ENCODE assay signal across 8 cellular contexts in genomic region chr3:177201707-177202397, GRCh38. TPM values are rescaled to one million over a fixed set of nuclear protein-coding genes. Genes with fewer than 3 reads are reported as not detected.
DNase-seq lines count a peak whose midpoint lies in the region; ATAC-seq and TF ChIP-seq lines count a peak whose summit lies in the region.

No MANE protein-coding gene starts in this region.

- H3K27me3 Mint-ChIP-seq in T-cell = no peaks in the 10 kb centered on the region

- CTCF ChIA-PET in T-cell (lab: Charles Lee) = interaction anchor here (0.5 to 1.2 kb wide), 3 partner anchors 116 to 883 kb away, joined by 4 to 13 read pairs (median 4); no protein-coding TSS in a partner anchor

- no peak overlapping the region for H3K4me3 ChIP-seq in subcutaneous abdominal adipose tissue (ENCODE audit: low read depth in 1 of 5, low read length in 5 of 5)
- H3K4me3 ChIP-seq in BE2C (ENCODE audit: low read depth, low read length) = no peak overlapping the region
- no peak overlapping the region for H3K4me3 ChIP-seq in adrenal gland

- ATAC-seq in GM19043 (IDR thresholded peaks at IDR 0.05; ENCODE audit: low read depth, unreplicated experiment) (peak; percentile 74), HG03095 (IDR thresholded peaks at IDR 0.05; ENCODE audit: unreplicated experiment) (peak; percentile 77), T-cell (replicated peaks in 1 of 4) (peak; percentile 47 to 64 (median 54))

- peak overlapping the region; percentile 95 for H3K27ac Mint-ChIP-seq in T-cell

- no peak overlapping the region for H3K9ac ChIP-seq in subcutaneous abdominal adipose tissue (ENCODE audit: low read length in 5 of 5)

- DNase-seq in T-cell = peak in 33 of 34 experiments; percentile 21 to 78 (median 53)
- DNase-seq in effector CD4-positive, alpha-beta T cell = peak; percentile 33
- DNase-seq in BE2C = no peak
- no peak for DNase-seq in ecto neural progenitor cell (ENCODE audit: low spot score)
- DNase-seq in adrenal gland = no peak

- H3K4me3 Mint-ChIP-seq in T-cell = peak overlapping the region; percentile 56 to 70 (median 63)

- POLR2A ChIA-PET in T-cell (lab: Charles Lee) = interaction anchor here (0.6 to 1.5 kb wide), 3 partner anchors 158 to 1177 kb away, joined by 3 to 5 read pairs (median 4); no protein-coding TSS in a partner anchor

- intact Hi-C loops in adrenal gland (cut with DNase I) = loop anchor here in 1 of 2 donors (10.0 kb wide), 1 partner anchor 123 kb away; no protein-coding TSS in a partner anchor

- peaks cover 35 to 47% (median 44%) of the 10 kb centered on the region in 3 donors for H3K4me1 Mint-ChIP-seq in T-cell

- H3K4me1 ChIP-seq in subcutaneous abdominal adipose tissue (ENCODE audit: control insufficient read depth in 5 of 5, insufficient read depth in 5 of 5, low read length in 5 of 5) (peaks cover 0 to 25% (median 17%) of the 10 kb centered on the region in 5 donors), BE2C (peaks cover 8% of the 10 kb centered on the region; the same call in 1 of the 2 replicates), adrenal gland (replicated peaks in 1 of 2) (peaks cover 7 to 14% of the 10 kb centered on the region in 2 donors)

- no peak for TF ChIP-seq POLR2A in adrenal gland (IDR thresholded peaks at IDR 0.05)

- no peaks in the 10 kb centered on the region for H3K36me3 Mint-ChIP-seq in T-cell

- H3K27me3 ChIP-seq in subcutaneous abdominal adipose tissue (ENCODE audit: control insufficient read depth in 5 of 5, insufficient read depth in 4 of 5, low read length in 5 of 5) (no peaks in the 10 kb centered on the region), BE2C (no peaks in the 10 kb centered on the region), adrenal gland (no peaks in the 10 kb centered on the region)

- H3K9me3 ChIP-seq in subcutaneous abdominal adipose tissue (ENCODE audit: control insufficient read depth in 5 of 5, low read length in 5 of 5) (no peaks in the 10 kb centered on the region), BE2C (peaks cover 6% of the 10 kb centered on the region), adrenal gland (replicated peaks in 1 of 3) (no peaks in the 10 kb centered on the region)

- H3K27ac ChIP-seq in subcutaneous abdominal adipose tissue (ENCODE audit: low read depth, low read length) (peak overlapping the region; percentile 35), adrenal gland (no peak overlapping the region)

- 78 to 86% (median 80%) methylated on average over 8 of the region's 8 CpGs for WGBS in adrenal gland, 4 donors

- no peaks in the 10 kb centered on the region for H3K36me3 ChIP-seq in subcutaneous abdominal adipose tissue (ENCODE audit: control insufficient read depth in 5 of 5, insufficient read depth in 5 of 5, low read length in 5 of 5)
- no peaks in the 10 kb centered on the region for H3K36me3 ChIP-seq in BE2C
- H3K36me3 ChIP-seq in adrenal gland (replicated peaks in 1 of 2) = no peaks in the 10 kb centered on the region

- H3K9me3 Mint-ChIP-seq in T-cell = no peaks in the 10 kb centered on the region

- no peak for TF ChIP-seq CTCF in BE2C (IDR thresholded peaks at IDR 0.05; ENCODE audit: low read depth, low read length)
- no peak for TF ChIP-seq CTCF in adrenal gland (IDR thresholded peaks at IDR 0.05)

RNA-seq across cellular contexts. Expression of gene TBL1XR1, which starts 4.6 kb away (rescaled TPM):
- total RNA-seq in T-cell (100 to 1,000 TPM; 120 to 156 (median 140) TPM), adrenal gland (100 to 1,000 TPM in 6 of 8 donors, 10 to 100 TPM in 2; 74.0 to 258 (median 115) TPM)
- 44.7 TPM for polyA plus RNA-seq in BE2C (2012; ENCODE audit: insufficient read depth, insufficient read length, low read depth)
- polyA plus RNA-seq in adrenal gland = 10 to 100 TPM; 17.5 to 50.2 (median 21.8) TPM

Comparison
In these comparisons a context has a peak if more than half of its experiments do, and no peak if none do; other contexts are left out.
1. DNase-seq: peak in T-cell (33 of 34) and effector CD4-positive, alpha-beta T cell (single experiment); none in BE2C (single experiment), ecto neural progenitor cell (single experiment) and adrenal gland (0 of 7).
2. Peak in every context shown above with its lines, with median percentiles within 50 percentile points of each other: ATAC-seq.